In genomic region chr4:145178740-145179139, GRCh38 we compare ENCODE assay signal across 8 cellular contexts. TPM values are rescaled to one million over a fixed set of nuclear protein-coding genes. Genes with fewer than 3 reads are reported as not detected.
DNase-seq lines count a peak whose midpoint lies in the region; ATAC-seq and TF ChIP-seq lines count a peak whose summit lies in the region.

No MANE protein-coding gene starts in this region.

- H3K9me3 Mint-ChIP-seq in activated CD4-positive, alpha-beta T cell treated with anti-CD3 and anti-CD28 coated beads, Interleukin-2, amount 10 ng/mL, durations not matched to agents 7 days and 5 days = no peaks in the 10 kb centered on the region
- no peaks in the 10 kb centered on the region for H3K9me3 Mint-ChIP-seq in activated CD8-positive, alpha-beta T cell treated with anti-CD3 and anti-CD28 coated beads for 36 hours

- TF ChIP-seq CTCF in activated CD8-positive, alpha-beta T cell treated with anti-CD3 and anti-CD28 coated beads for 36 hours (IDR thresholded peaks at IDR 0.05) = no peak

- H3K4me3 Mint-ChIP-seq in activated CD4-positive, alpha-beta T cell treated with anti-CD3 and anti-CD28 coated beads, Interleukin-2, amount 10 ng/mL, durations not matched to agents 7 days and 5 days = peak overlapping the region; percentile 93
- H3K4me3 Mint-ChIP-seq in activated CD8-positive, alpha-beta T cell treated with anti-CD3 and anti-CD28 coated beads for 36 hours = peak overlapping the region; percentile 89

- no peaks in the 10 kb centered on the region; the same call in 1 of the 2 replicates for H3K4me1 ChIP-seq in iPS DF 6.9 (ENCODE audit: control insufficient read depth, insufficient read depth, low read length)

- H3K27me3 Mint-ChIP-seq in activated CD4-positive, alpha-beta T cell treated with anti-CD3 and anti-CD28 coated beads, Interleukin-2, amount 10 ng/mL, durations not matched to agents 7 days and 5 days = no peaks in the 10 kb centered on the region
- no peaks in the 10 kb centered on the region for H3K27me3 Mint-ChIP-seq in activated CD8-positive, alpha-beta T cell treated with anti-CD3 and anti-CD28 coated beads for 36 hours

- H3K36me3 ChIP-seq in iPS DF 6.9 (ENCODE audit: control insufficient read depth, insufficient read depth, low read length) = no peaks in the 10 kb centered on the region

- ATAC-seq in activated CD8-positive, alpha-beta T cell treated with anti-CD3 and anti-CD28 coated beads for 36 hours = no peak
- ATAC-seq in stimulated activated naive CD8-positive, alpha-beta T cell treated with anti-CD3 and anti-CD28 coated beads, Interleukin-15, Interleukin-2, amounts not matched to agents 100 U/mL and 50 U/mL, for 24 hours = no peak
- no peak for ATAC-seq in GM18907 (IDR thresholded peaks at IDR 0.05; ENCODE audit: unreplicated experiment)

- H3K4me3 ChIP-seq in iPS DF 6.9 (ENCODE audit: low read length) = peak overlapping the region; percentile 80; the same call in 1 of the 2 replicates

- DNase-seq in activated CD4-positive, alpha-beta T cell treated with anti-CD3 and anti-CD28 coated beads, Interleukin-2, amount 10 ng/mL, durations not matched to agents 7 days and 5 days = peak; percentile 24
- no peak for DNase-seq in activated CD4-positive, alpha-beta T cell treated with anti-CD3 and anti-CD28 coated beads, Interleukin-2, amount 50 U/mL, for 1 hour
- peak; percentile 30 for DNase-seq in activated CD8-positive, alpha-beta T cell treated with anti-CD3 and anti-CD28 coated beads for 36 hours
- DNase-seq in iPS DF 6.9 (ENCODE audit: low read depth, low spot score) = no peak
- DNase-seq in stimulated activated naive CD8-positive, alpha-beta T cell treated with anti-CD3 and anti-CD28 coated beads, Interleukin-15, Interleukin-2, amounts not matched to agents 100 U/mL and 50 U/mL, for 24 hours = peak; percentile 16
- no peak for DNase-seq in NCI-H1436 (lab: John Stamatoyannopoulos, UW)
- DNase-seq in SW 1271 (lab: John Stamatoyannopoulos, UW) = no peak

- CTCF ChIA-PET in activated CD4-positive, alpha-beta T cell treated with anti-CD3 and anti-CD28 coated beads, Interleukin-2, amount 10 ng/mL, durations not matched to agents 7 days and 5 days (lab: Charles Lee) = interaction anchor here (0.6 to 1.2 kb wide), 4 partner anchors 76 to 438 kb away, joined by 3 to 6 read pairs (median 4); no protein-coding TSS in a partner anchor
- CTCF ChIA-PET in activated CD8-positive, alpha-beta T cell treated with anti-CD3 and anti-CD28 coated beads for 36 hours (lab: Charles Lee) = interaction anchor here (0.7 to 1.5 kb wide), 4 partner anchors 19 to 438 kb away, joined by 3 to 5 read pairs (median 3); partner anchors contain the start of genes ABCE1 and ANAPC10

- H3K4me1 Mint-ChIP-seq in activated CD4-positive, alpha-beta T cell treated with anti-CD3 and anti-CD28 coated beads, Interleukin-2, amount 10 ng/mL, durations not matched to agents 7 days and 5 days = peaks cover 41% of the 10 kb centered on the region
- H3K4me1 Mint-ChIP-seq in activated CD8-positive, alpha-beta T cell treated with anti-CD3 and anti-CD28 coated beads for 36 hours (ENCODE audit: low read depth) = peaks cover 33% of the 10 kb centered on the region

- H3K9me3 ChIP-seq in iPS DF 6.9 (ENCODE audit: control insufficient read depth, insufficient read depth, low read length) = no peaks in the 10 kb centered on the region

- no CpG with 5 or more reads among the region's 4 CpGs for WGBS in iPS DF 6.9 (ENCODE audit: insufficient coverage, insufficient read length)

- no peak overlapping the region for H3K27ac ChIP-seq in iPS DF 6.9 (ENCODE audit: low read length)

- POLR2A ChIA-PET in activated CD4-positive, alpha-beta T cell treated with anti-CD3 and anti-CD28 coated beads, Interleukin-2, amount 10 ng/mL, durations not matched to agents 7 days and 5 days (lab: Charles Lee) = interaction anchor here (0.9 kb wide), 1 partner anchor 53 kb away, joined by 3 read pairs; no protein-coding TSS in a partner anchor
- POLR2A ChIA-PET in activated CD8-positive, alpha-beta T cell treated with anti-CD3 and anti-CD28 coated beads for 36 hours (lab: Charles Lee) = interaction anchor here (0.9 to 3.5 kb wide), 10 partner anchors 9 to 441 kb away, joined by 3 to 49 read pairs (median 4); partner anchors contain the start of genes ABCE1, ANAPC10 and MMAA

- peaks cover 28% of the 10 kb centered on the region for H3K36me3 Mint-ChIP-seq in activated CD4-positive, alpha-beta T cell treated with anti-CD3 and anti-CD28 coated beads, Interleukin-2, amount 10 ng/mL, durations not matched to agents 7 days and 5 days (ENCODE audit: low read depth)
- H3K36me3 Mint-ChIP-seq in activated CD8-positive, alpha-beta T cell treated with anti-CD3 and anti-CD28 coated beads for 36 hours (ENCODE audit: low read depth) = peaks cover 30% of the 10 kb centered on the region

- H3K27me3 ChIP-seq in iPS DF 6.9 (ENCODE audit: control insufficient read depth, insufficient read depth, low read length) = no peaks in the 10 kb centered on the region

- intact Hi-C loops in activated CD8-positive, alpha-beta T cell treated with anti-CD3 and anti-CD28 coated beads for 36 hours (cut with micrococcal nuclease) = loop anchor here (5.0 kb wide), 1 partner anchor 81 kb away; the partner anchor contains the start of genes ABCE1 and ANAPC10

- H3K27ac Mint-ChIP-seq in activated CD4-positive, alpha-beta T cell treated with anti-CD3 and anti-CD28 coated beads, Interleukin-2, amount 10 ng/mL, durations not matched to agents 7 days and 5 days = peak overlapping the region; percentile 89
- H3K27ac Mint-ChIP-seq in activated CD8-positive, alpha-beta T cell treated with anti-CD3 and anti-CD28 coated beads for 36 hours = peak overlapping the region; percentile 97

RNA-seq across cellular contexts. Expression of gene OTUD4, which starts 1.6 kb away (rescaled TPM):
- total RNA-seq in activated CD4-positive, alpha-beta T cell treated with anti-CD3 and anti-CD28 coated beads, Interleukin-2, amount 10 ng/mL, durations not matched to agents 7 days and 5 days = 10 to 100 TPM; 47.3 to 56.9 TPM
- total RNA-seq in activated CD8-positive, alpha-beta T cell treated with anti-CD3 and anti-CD28 coated beads for 36 hours = 10 to 100 TPM; 41.4 to 49.6 TPM

Comparison
In these comparisons a context has a peak if more than half of its experiments do, and no peak if none do; other contexts are left out.
1. DNase-seq: peak in activated CD4-positive, alpha-beta T cell treated with anti-CD3 and anti-CD28 coated beads, Interleukin-2, amount 10 ng/mL, durations not matched to agents 7 days and 5 days (single experiment), activated CD8-positive, alpha-beta T cell treated with anti-CD3 and anti-CD28 coated beads for 36 hours (single experiment) and stimulated activated naive CD8-positive, alpha-beta T cell treated with anti-CD3 and anti-CD28 coated beads, Interleukin-15, Interleukin-2, amounts not matched to agents 100 U/mL and 50 U/mL, for 24 hours (single experiment); none in activated CD4-positive, alpha-beta T cell treated with anti-CD3 and anti-CD28 coated beads, Interleukin-2, amount 50 U/mL, for 1 hour (single experiment), iPS DF 6.9 (single experiment), NCI-H1436 (single experiment) and SW 1271 (0 of 2).